In genomic region chr14:24232121-24232644, GRCh38 we compare ENCODE assay signal across 8 cellular contexts. TPM values are rescaled to one million over a fixed set of nuclear protein-coding genes. Genes with fewer than 3 reads are reported as not detected.
A peak's percentile ranks its signal among the peaks of the same experiment; 100 is the strongest.
DNase-seq lines count a peak whose midpoint lies in the region; ATAC-seq, FAIRE-seq and TF ChIP-seq lines count a peak whose summit lies in the region.

TSS of gene NEDD8 (minus strand) at chr14:24232367. CDS start at chr14:24232267, 100 bp downstream.

- peak within 1 kb of the TSS; percentile 55 to 99 (median 88) for H3K4me3 ChIP-seq in heart left ventricle

- H3K36me3 Mint-ChIP-seq in T-cell (peaks cover 32% of the 10 kb centered on the region), type B pancreatic cell (peaks cover 18% of the 10 kb centered on the region)

- TF ChIP-seq CTCF in heart left ventricle (IDR thresholded peaks at IDR 0.05) (no peak), type B pancreatic cell (conservative IDR thresholded peaks at IDR 0.05) (no peak)

- POLR2A ChIA-PET in T-cell (lab: Charles Lee), result interaction anchor here in 1 of 2 donors (2.0 kb wide), 1 partner anchor 10 kb away, joined by 6 read pairs; the partner anchor contains the start of gene TINF2

- FAIRE-seq in GM12892 (lab: Jason Lieb, UNC), result peak; percentile 83

- H3K4me1 ChIP-seq in heart left ventricle, result peaks cover 0 to 53% (median 31%) of the 10 kb centered on the region in 12 donors

- peak within 1 kb of the TSS; percentile 97 for H3K27ac Mint-ChIP-seq in T-cell
- peak within 1 kb of the TSS; percentile 97 for H3K27ac Mint-ChIP-seq in type B pancreatic cell

- H3K27me3 Mint-ChIP-seq in T-cell (no peaks in the 10 kb centered on the region), type B pancreatic cell (no peaks in the 10 kb centered on the region)

- WGBS in adipose tissue, 3 donors, result 0 to 1% (median 1%) methylated on average over 29 to 30 of the region's 30 CpGs
- WGBS in heart left ventricle, 4 donors, result 0 to 1% (median 0%) methylated on average over 24 to 30 of the region's 30 CpGs

- ATAC-seq in HG02852 (IDR thresholded peaks at IDR 0.05; ENCODE audit: unreplicated experiment), result peak; percentile 72
- ATAC-seq in T-cell (replicated peaks in 1 of 4), result peak; percentile 87 to 90 (median 90)
- peak; percentile 89 to 93 (median 90) for ATAC-seq in heart left ventricle

- CTCF ChIA-PET in T-cell (lab: Charles Lee), result interaction anchor here in 1 of 2 donors (2.8 kb wide), 1 partner anchor 10 kb away, joined by 9 read pairs; the partner anchor contains the start of gene TINF2

- H3K27ac ChIP-seq in adipose tissue (ENCODE audit: low read depth, low read length), result peak within 1 kb of the TSS; percentile 75
- peak within 1 kb of the TSS; percentile 72 to 98 (median 93) for H3K27ac ChIP-seq in heart left ventricle

- H3K9me3 Mint-ChIP-seq in T-cell (no peaks in the 10 kb centered on the region), type B pancreatic cell (no peaks in the 10 kb centered on the region)

- H3K4me3 Mint-ChIP-seq in T-cell (peak within 1 kb of the TSS; percentile 83 to 99 (median 95)), type B pancreatic cell (peak within 1 kb of the TSS; percentile 98)

- DNase-seq in GM12892 (ENCODE audit: insufficient read length) (peak; percentile 84), NCI-H146 (lab: John Stamatoyannopoulos, UW) (peak; percentile 84), T-cell (peak; percentile 76 to 92 (median 86)), heart left ventricle (peak; percentile 92 to 95 (median 93)), posterior cingulate gyrus (peak; percentile 88 to 99 (median 93)), type B pancreatic cell (ENCODE audit: extremely low spot score, unreplicated experiment) (peak; percentile 85)

- H3K4me1 Mint-ChIP-seq in T-cell (peaks cover 50 to 65% (median 58%) of the 10 kb centered on the region in 3 donors), type B pancreatic cell (ENCODE audit: unreplicated experiment) (peaks cover 27% of the 10 kb centered on the region)

- intact Hi-C loops in heart left ventricle (cut with DNase I) (loop anchor here in 3 of 10 donors (1.0 to 5.0 kb wide), 4 partner anchors 10 to 205 kb away; partner anchors contain the start of genes EMC9 (in 1 of the 3), TINF2 (in 1 of the 3) and TM9SF1 (in 1 of the 3)), posterior cingulate gyrus (cut with DNase I) (loop anchor here (1.0 kb wide), 1 partner anchor 10 kb away; the partner anchor contains the start of gene TINF2)

- TF ChIP-seq POLR2A in GM12892 (IDR thresholded peaks at IDR 0.05; ENCODE audit: low read depth, low read length) (peak; percentile 68), heart left ventricle (IDR thresholded peaks at IDR 0.05) (peak in 1 of 2 donors; percentile 63)

- H3K27me3 ChIP-seq in heart left ventricle, result no peaks in the 10 kb centered on the region

- H3K36me3 ChIP-seq in heart left ventricle, result peaks cover 0 to 51% (median 39%) of the 10 kb centered on the region in 9 donors

- no peaks in the 10 kb centered on the region for H3K9me3 ChIP-seq in heart left ventricle

RNA-seq across cellular contexts. Expression of gene NEDD8, which starts in this region (rescaled TPM):
- 297 TPM for polyA plus RNA-seq in GM12892 (2012; ENCODE audit: missing spikeins)
- total RNA-seq in T-cell (100 to 1,000 TPM in 4 of 5 donors, 10 to 100 TPM in 1; 92.1 to 107 (median 101) TPM), heart left ventricle (100 to 1,000 TPM; 174 to 217 (median 197) TPM), type B pancreatic cell (ENCODE audit: low replicate concordance) (158 and 161 TPM in 2 replicates)
- polyA plus RNA-seq in adipose tissue (100 to 1,000 TPM in 2 of 3 donors, 10 to 100 TPM in 1; 82.9 to 296 (median 245) TPM), heart left ventricle (100 to 1,000 TPM; 276 to 287 TPM)

Comparison
In these comparisons a context has a peak if more than half of its experiments do, and no peak if none do; other contexts are left out.
1. Peak in every context shown above with its lines: DNase-seq, ATAC-seq, H3K4me3 ChIP-seq and H3K27ac ChIP-seq.